Comparison of ENCODE assay signal across 9 cellular contexts in genomic region chr1:235075955-235076308, GRCh38. TPM values are rescaled to one million over a fixed set of nuclear protein-coding genes. Genes with fewer than 3 reads are reported as not detected.
DNase-seq lines count a peak whose midpoint lies in the region; ATAC-seq, FAIRE-seq and TF ChIP-seq lines count a peak whose summit lies in the region.
"Had no signal": no experiment of that assay in that cellular context is flagged by ENCODE, and none has a peak within 500 bp of the region (broad histone marks: within the 10 kb centered on the region; RNA-seq: fewer than 3 reads in every experiment).

No MANE protein-coding gene starts in this region.

- peak overlapping the region; percentile 89 for H3K27ac ChIP-seq in duodenal mucosa (ENCODE audit: low read depth, low read length)
- peak overlapping the region; percentile 69 to 89 (median 82) for H3K27ac ChIP-seq in sigmoid colon

- H3K9ac ChIP-seq in duodenal mucosa (ENCODE audit: low read depth in 1 of 2, low read length in 2 of 2): no peak overlapping the region

- H3K4me3 Mint-ChIP-seq in CD14-positive monocyte: peak overlapping the region in 1 of 2 donors; percentile 48

- ATAC-seq in GM21825 (IDR thresholded peaks at IDR 0.05; ENCODE audit: unreplicated experiment): no peak

- peaks cover 5 to 24% of the 10 kb centered on the region in 2 donors for H3K36me3 Mint-ChIP-seq in CD14-positive monocyte

- H3K27me3 ChIP-seq in duodenal mucosa (ENCODE audit: control insufficient read depth in 1 of 2, insufficient read depth in 2 of 2, low read length in 2 of 2): no peaks in the 10 kb centered on the region
- H3K27me3 ChIP-seq in sigmoid colon: no peaks in the 10 kb centered on the region

- H3K36me3 ChIP-seq in duodenal mucosa (ENCODE audit: control insufficient read depth in 1 of 2, insufficient read depth in 2 of 2, low read length in 2 of 2): no peaks in the 10 kb centered on the region
- no peaks in the 10 kb centered on the region for H3K36me3 ChIP-seq in sigmoid colon

- peaks cover 0 to 2% (median 0%) of the 10 kb centered on the region in 3 donors for H3K27me3 Mint-ChIP-seq in CD14-positive monocyte (ENCODE audit: low read depth in 3 of 3)

- H3K9me3 ChIP-seq in duodenal mucosa (ENCODE audit: control insufficient read depth in 1 of 2, low read length in 2 of 2): no peaks in the 10 kb centered on the region
- H3K9me3 ChIP-seq in sigmoid colon: no peaks in the 10 kb centered on the region

- TF ChIP-seq POLR2A in sigmoid colon (IDR thresholded peaks at IDR 0.05): no peak

- TF ChIP-seq CTCF in CD14-positive monocyte (IDR thresholded peaks at IDR 0.05) (no peak), sigmoid colon (IDR thresholded peaks at IDR 0.05) (no peak)

- H3K27ac Mint-ChIP-seq in CD14-positive monocyte: peak overlapping the region in 6 of 7 donors; percentile 73 to 95 (median 86)

- FAIRE-seq in RCC 7860 (lab: Jason Lieb, UNC): no peak

- H3K4me3 ChIP-seq in duodenal mucosa (ENCODE audit: low read depth in 1 of 2, low read length in 2 of 2) (no peak overlapping the region), sigmoid colon (no peak overlapping the region)

- H3K4me1 ChIP-seq in duodenal mucosa (ENCODE audit: control insufficient read depth in 1 of 2, insufficient read depth in 2 of 2, low read length in 2 of 2) (peaks cover 68 to 70% of the 10 kb centered on the region in 2 donors), sigmoid colon (peaks cover 0 to 39% (median 35%) of the 10 kb centered on the region in 4 donors)

- H3K9me3 Mint-ChIP-seq in CD14-positive monocyte: peaks cover 0 to 2% (median 0%) of the 10 kb centered on the region in 7 donors

- DNase-seq in CD14-positive monocyte (ENCODE audit: low spot score): no peak
- DNase-seq in RCC 7860 (ENCODE audit: low spot score): peak; percentile 30
- no peak for DNase-seq in sigmoid colon
- no peak for DNase-seq in DMS114 treated with DMSO at 0.1 percent for 48 hours (lab: John Stamatoyannopoulos, UW; ENCODE audit: unreplicated experiment)
- no peak for DNase-seq in AML-193 (lab: John Stamatoyannopoulos, UW)
- DNase-seq in COLO668 (lab: John Stamatoyannopoulos, UW; ENCODE audit: unreplicated experiment): no peak
- DNase-seq: NCI-H1092 had no signal

- no peak for TF ChIP-seq EP300 in sigmoid colon (IDR thresholded peaks at IDR 0.05)

- peaks cover 39% of the 10 kb centered on the region for H3K4me1 Mint-ChIP-seq in CD14-positive monocyte

- intact Hi-C loops in CD14-positive monocyte (cut with micrococcal nuclease) (loop anchor here in 1 of 2 donors (2.0 to 10.0 kb wide), 4 partner anchors 95 to 464 kb away; partner anchors contain the start of gene IRF2BP2), sigmoid colon (cut with DNase I) (loop anchor here (5.0 kb wide), 2 partner anchors 79 to 159 kb away; no protein-coding TSS in a partner anchor)

- WGBS in sigmoid colon, 2 donors: 78% methylated on average over 7 of the region's 7 CpGs

RNA-seq across cellular contexts. Expression of gene TOMM20, which starts 52.7 kb away (rescaled TPM):
- polyA plus RNA-seq in CD14-positive monocyte (10 to 100 TPM; 31.5 to 34.8 TPM), sigmoid colon (10 to 100 TPM; 49.0 to 79.3 (median 68.5) TPM)
- 100 to 1,000 TPM in 2 of 4 donors, 10 to 100 TPM in 2; 72.0 to 128 (median 112) TPM for total RNA-seq in sigmoid colon
